Comparison of ENCODE assay signal across 8 cellular contexts in the genomic region with DNA sequence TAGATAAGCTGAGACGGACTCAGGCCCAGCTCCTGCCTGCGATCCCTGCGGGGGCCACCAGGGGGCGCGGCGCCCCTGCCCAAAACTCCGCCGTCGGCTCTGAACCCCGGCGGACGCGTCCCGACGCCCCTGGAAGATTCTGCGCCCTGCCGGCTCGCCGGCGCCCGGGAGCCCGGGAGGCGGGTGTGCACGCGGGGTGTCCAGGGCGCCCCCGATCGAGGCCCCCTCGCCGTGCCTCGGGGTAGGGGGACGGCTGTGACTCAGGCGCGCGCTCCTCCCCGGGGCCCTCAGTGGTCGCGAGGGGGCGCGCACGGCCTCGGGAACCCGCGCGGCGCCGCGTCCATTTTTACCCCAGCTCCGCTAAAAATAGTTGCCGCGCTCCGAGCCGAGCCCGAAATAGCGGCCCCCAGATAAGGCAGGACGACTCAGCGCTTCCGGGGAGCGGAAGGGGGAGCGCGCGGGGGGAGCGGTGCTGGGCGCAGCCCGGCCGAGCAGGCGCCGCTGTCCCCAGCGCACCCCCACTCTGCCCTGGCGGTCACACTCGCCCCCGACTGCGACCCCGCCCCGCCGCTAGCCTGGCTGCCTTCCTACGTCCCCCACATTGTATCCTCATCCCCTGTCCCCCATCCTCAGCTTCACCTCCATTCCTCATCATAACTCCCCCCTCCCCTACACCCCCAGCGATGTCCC. TPM values are rescaled to one million over a fixed set of nuclear protein-coding genes. Genes with fewer than 3 reads are reported as not detected.
A peak's percentile ranks its signal among the peaks of the same experiment; 100 is the strongest.
DNase-seq lines count a peak whose midpoint lies in the region; FAIRE-seq and TF ChIP-seq lines count a peak whose summit lies in the region.

No MANE protein-coding gene starts in this region.

- H3K36me3 Mint-ChIP-seq in nephron (ENCODE audit: low read depth) = no peaks in the 10 kb centered on the region

- no peaks in the 10 kb centered on the region for H3K9me3 ChIP-seq in stomach

- peak; percentile 28 for FAIRE-seq in HTR-8/SVneo (lab: Jason Lieb, UNC)

- H3K4me3 ChIP-seq in fibroblast of pulmonary artery (replicated peaks; ENCODE audit: low read depth, low read length) = peak overlapping the region; percentile 48
- peak overlapping the region; percentile 57 to 77 (median 64) for H3K4me3 ChIP-seq in stomach

- H3K4me1 Mint-ChIP-seq in nephron = peaks cover 30% of the 10 kb centered on the region

- intact Hi-C loops in stomach (cut with DNase I; ENCODE audit: low total_unique reads) = loop anchor here (5.0 kb wide), 1 partner anchor 38 kb away; no protein-coding TSS in a partner anchor

- no peaks in the 10 kb centered on the region for H3K36me3 ChIP-seq in stomach

- TF ChIP-seq EP300 in stomach (IDR thresholded peaks at IDR 0.05) = no peak

- H3K4me1 ChIP-seq in stomach = peaks cover 10 to 44% (median 31%) of the 10 kb centered on the region in 4 donors

- peak; percentile 19 for DNase-seq in DMS 273 treated with DMSO at 0.1 percent for 48 hours (lab: John Stamatoyannopoulos, UW)
- DNase-seq in GM20000 (ENCODE audit: low spot score) = peak; percentile 93
- DNase-seq in HTR-8/SVneo (ENCODE audit: insufficient read length, low spot score) = peak; percentile 71
- peak; percentile 87 for DNase-seq in RPMI8226
- peak; percentile 77 for DNase-seq in activated T-helper 9 cell treated with anti-CD3 and anti-CD28 coated beads, Interleukin-2, amount 50 U/mL, for 16 hours (ENCODE audit: low read depth)
- DNase-seq in fibroblast of pulmonary artery (ENCODE audit: low read depth) = peak; percentile 73
- DNase-seq in stomach = peak; percentile 85

- TF ChIP-seq CTCF in GM20000 (IDR thresholded peaks at IDR 0.05; ENCODE audit: extremely low read depth, missing control alignments) (peak; percentile 95), fibroblast of pulmonary artery (IDR thresholded peaks at IDR 0.05; ENCODE audit: low read length, missing control alignments) (peak; percentile 75), nephron (IDR thresholded peaks at IDR 0.05; ENCODE audit: unreplicated experiment in 3 of 3) (peak; percentile 100), stomach (IDR thresholded peaks at IDR 0.05) (peak in 6 of 7 experiments; percentile 69 to 100 (median 98))

- H3K27ac ChIP-seq in stomach = peak overlapping the region; percentile 88 to 97 (median 93)

- H3K27me3 Mint-ChIP-seq in nephron (ENCODE audit: low read depth) = no peaks in the 10 kb centered on the region

- H3K9me3 Mint-ChIP-seq in nephron = no peaks in the 10 kb centered on the region

- peak overlapping the region; percentile 83 to 88 (median 87) for H3K4me3 Mint-ChIP-seq in nephron

- no peaks in the 10 kb centered on the region for H3K27me3 ChIP-seq in stomach

- WGBS in stomach, 5 donors = 0 to 1% (median 1%) methylated on average over 38 to 78 of the region's 78 CpGs

- peak overlapping the region; percentile 37 to 71 (median 53) for H3K27ac Mint-ChIP-seq in nephron

- TF ChIP-seq POLR2A in stomach (IDR thresholded peaks at IDR 0.05) = no peak

RNA-seq across cellular contexts. Expression of gene ERCC1, which starts 16.0 kb away (rescaled TPM):
- 10 to 100 TPM in 4 of 5 donors, 1 to 10 TPM in 1; 7.8 to 79.3 (median 36.9) TPM for total RNA-seq in stomach
- 10 to 100 TPM; 53.9 to 66.9 (median 54.6) TPM for polyA plus RNA-seq in stomach

RNA-seq across cellular contexts. Expression of gene FOSB, which starts 28.1 kb away (rescaled TPM):
- 10 to 100 TPM in 2 of 5 donors, 1 to 10 TPM in 3; 1.2 to 76.8 (median 5.5) TPM for total RNA-seq in stomach
- polyA plus RNA-seq in stomach = 10 to 100 TPM in 2 of 3 donors, 1 to 10 TPM in 1; 6.9 to 20.9 (median 11.1) TPM

RNA-seq across cellular contexts. Expression of gene POLR1G, which starts 33.3 kb away (rescaled TPM):
- total RNA-seq in stomach = 1 to 10 TPM in 2 of 5 donors, under 1 TPM in 1, not detected in 2; 0.55 to 5.9 (median 2.2) TPM
- polyA plus RNA-seq in stomach = 1 to 10 TPM; 1.8 to 7.2 (median 3.4) TPM

RNA-seq across cellular contexts. Expression of gene PPP1R13L, which starts 34.8 kb away (rescaled TPM):
- total RNA-seq in stomach = 10 to 100 TPM in 3 of 5 donors, 1 to 10 TPM in 2; 2.4 to 44.9 (median 28.0) TPM
- 100 to 1,000 TPM in 1 of 3 donors, 10 to 100 TPM in 1, 1 to 10 TPM in 1; 9.2 to 120 (median 11.8) TPM for polyA plus RNA-seq in stomach

RNA-seq across cellular contexts. Expression of gene RTN2, which starts 57.1 kb away (rescaled TPM):
- total RNA-seq in stomach = 10 to 100 TPM in 2 of 5 donors, 1 to 10 TPM in 2, not detected in 1; 2.0 to 37.3 (median 10.6) TPM
- polyA plus RNA-seq in stomach = 1 to 10 TPM; 4.7 to 9.3 (median 7.9) TPM

Comparison
In these comparisons a context has a peak if more than half of its experiments do, and no peak if none do; other contexts are left out.
1. Peak in every context shown above with its lines: DNase-seq, H3K4me3 ChIP-seq and H3K27ac ChIP-seq.
2. DNase-seq: peak in every context shown above with its lines; median percentile 93 in GM20000; 87 in RPMI8226; 85 in stomach; 77 in activated T-helper 9 cell treated with anti-CD3 and anti-CD28 coated beads, Interleukin-2, amount 50 U/mL, for 16 hours; 73 in fibroblast of pulmonary artery; 71 in HTR-8/SVneo; 19 in DMS 273 treated with DMSO at 0.1 percent for 48 hours.